29 cellular contexts compared by ENCODE assay signal in genomic region chr17:13534946-13535345, GRCh38.
"Had no signal": no experiment of that assay in that cellular context is flagged by ENCODE, and none has a peak within 500 bp of the region (broad histone marks: within the 10 kb centered on the region; RNA-seq: fewer than 3 reads in every experiment).

No MANE protein-coding gene starts in this region.

- H3K36me3 ChIP-seq: adrenal gland, ascending aorta, brain microvascular endothelial cell, breast epithelium, cardiac muscle cell had no signal

- H3K27ac ChIP-seq: adrenal gland, ascending aorta, body of pancreas, brain microvascular endothelial cell, breast epithelium, cardiac muscle cell had no signal

- H3K4me3 ChIP-seq: adrenal gland, ascending aorta, body of pancreas, breast epithelium, cardiac muscle cell had no signal

- H3K9me3 ChIP-seq: adrenal gland, ascending aorta, body of pancreas had no signal

- DNase-seq: activated effector memory CD4-positive, alpha-beta T cell treated with anti-CD3 and anti-CD28 coated beads, Interleukin-2, amount 50 U/mL, for 16 hours; activated effector memory CD4-positive, alpha-beta T cell treated with Interleukin-2 at 50 U/mL for 16 hours; activated gamma-delta T cell; activated gamma-delta T cell treated with Interleukin-2 at 50 U/mL for 16 hours; activated naive CD4-positive, alpha-beta T cell; activated naive CD4-positive, alpha-beta T cell treated with anti-CD3 and anti-CD28 coated beads for 36 hours; activated naive CD4-positive, alpha-beta T cell treated with anti-CD3 and anti-CD28 coated beads, Interleukin-2, amount 10 ng/mL, durations not matched to agents 7 days and 5 days; activated naive CD4-positive, alpha-beta T cell treated with anti-CD3 and anti-CD28 coated beads, Interleukin-2, amount 50 U/mL, for 16 hours; activated naive CD4-positive, alpha-beta T cell treated with Interleukin-2 at 50 U/mL for 16 hours; activated naive CD8-positive, alpha-beta T cell treated with anti-CD3 and anti-CD28 coated beads for 36 hours; activated naive CD8-positive, alpha-beta T cell treated with anti-CD3 and anti-CD28 coated beads, Interleukin-2, amount 10 ng/mL, durations not matched to agents 7 days and 5 days; activated naive CD8-positive, alpha-beta T cell treated with anti-CD3 and anti-CD28 coated beads, Interleukin-2, amount 50 U/mL, for 24 hours; activated T-cell treated with anti-CD3 and anti-CD28 coated beads, Interleukin-2, amount 50 U/mL, for 24 hours; activated T-cell treated with anti-CD3 and anti-CD28 coated beads, Interleukin-2, amount 50 U/mL, for 4 hours; activated T-cell treated with anti-CD3 and anti-CD28 coated beads, Interleukin-2, amount 50 U/mL, for 48 hours; activated T-cell treated with anti-CD3 and anti-CD28 coated beads, Interleukin-2, amount 50 U/mL, for 72 hours; adrenal gland; amniotic stem cell; amygdala; anterior cingulate cortex; aorta; body of pancreas; brain microvascular endothelial cell; caudate nucleus; central memory CD4-positive, alpha-beta T cell; cerebellar nuclear complex had no signal

- H3K4me1 ChIP-seq: adrenal gland, ascending aorta, body of pancreas, breast epithelium had no signal
